In genomic region chr17:79803997-79804855, GRCh38 we compare ENCODE assay signal across 8 cellular contexts. TPM values are rescaled to one million over a fixed set of nuclear protein-coding genes. Genes with fewer than 3 reads are reported as not detected.
A peak's percentile ranks its signal among the peaks of the same experiment; 100 is the strongest.
DNase-seq lines count a peak whose midpoint lies in the region; ATAC-seq, FAIRE-seq and TF ChIP-seq lines count a peak whose summit lies in the region.

No MANE protein-coding gene starts in this region.

- H2BK5ac ChIP-seq in mesenchymal stem cell (ENCODE audit: low read depth, low read length, poor library complexity, severe bottlenecking): no peak overlapping the region

- H3K9me3 ChIP-seq in mesenchymal stem cell (ENCODE audit: control insufficient read depth, low read length): peaks cover 8% of the 10 kb centered on the region

- H3K27ac Mint-ChIP-seq in Calu3 (ENCODE audit: unreplicated experiment): no peak overlapping the region
- peak overlapping the region; percentile 83 for H3K27ac Mint-ChIP-seq in activated T-cell treated with anti-CD3 and anti-CD28 coated beads, Interleukin-2, amount 50 U/mL, for 24 hours

- H3K27ac ChIP-seq in mesenchymal stem cell (ENCODE audit: low read length, poor library complexity, severe bottlenecking): no peak overlapping the region

- peaks cover 100% of the 10 kb centered on the region in 2 experiments for H3K27me3 ChIP-seq in mesenchymal stem cell (ENCODE audit: control insufficient read depth in 1 of 2, insufficient read depth in 1 of 2, low read length in 2 of 2)

- H3K14ac ChIP-seq in mesenchymal stem cell (ENCODE audit: low read length in 2 of 2): no peak overlapping the region

- peak overlapping the region in 1 of 2 experiments; percentile 21 for H2BK12ac ChIP-seq in mesenchymal stem cell (ENCODE audit: low read length in 2 of 2)

- CTCF ChIA-PET in Calu3 (lab: Charles Lee): interaction anchor here (0.6 kb wide), 1 partner anchor 35 kb away, joined by 3 read pairs; the partner anchor contains the start of gene CBX4

- no peak overlapping the region for H2AK5ac ChIP-seq in mesenchymal stem cell (ENCODE audit: low read length, severe bottlenecking)

- H3K4me3 Mint-ChIP-seq in Calu3 (ENCODE audit: low read depth, unreplicated experiment): peak overlapping the region; percentile 40
- H3K4me3 Mint-ChIP-seq in activated T-cell treated with anti-CD3 and anti-CD28 coated beads, Interleukin-2, amount 50 U/mL, for 24 hours: peak overlapping the region; percentile 57

- H3K36me3 ChIP-seq in mesenchymal stem cell (ENCODE audit: control insufficient read depth in 1 of 2, insufficient read depth in 2 of 2, low read depth in 1 of 2, low read length in 2 of 2): no peaks in the 10 kb centered on the region

- BruUV-seq in Calu3 (replicated peaks; lab: Mats Ljungman, UMichigan): no TSS peak

- FAIRE-seq in H54 (lab: Jason Lieb, UNC): no peak

- TF ChIP-seq CTCF in Calu3 (IDR thresholded peaks at IDR 0.05; ENCODE audit: unreplicated experiment): no peak

- H2BK15ac ChIP-seq in mesenchymal stem cell (ENCODE audit: low read depth, poor library complexity, severe bottlenecking): no peak overlapping the region

- H2BK120ac ChIP-seq in mesenchymal stem cell (ENCODE audit: low read depth, low read length): no peak overlapping the region

- H3K4me2 ChIP-seq in mesenchymal stem cell (ENCODE audit: low read length, poor library complexity, severe bottlenecking): peak overlapping the region; percentile 40

- peaks cover 12% of the 10 kb centered on the region for H3K36me3 Mint-ChIP-seq in Calu3 (ENCODE audit: insufficient read depth, unreplicated experiment)
- H3K36me3 Mint-ChIP-seq in activated T-cell treated with anti-CD3 and anti-CD28 coated beads, Interleukin-2, amount 50 U/mL, for 24 hours (ENCODE audit: low read depth): no peaks in the 10 kb centered on the region

- H3K4me1 Mint-ChIP-seq in Calu3 (ENCODE audit: low read depth, unreplicated experiment): peaks cover 32% of the 10 kb centered on the region
- peaks cover 45% of the 10 kb centered on the region for H3K4me1 Mint-ChIP-seq in activated T-cell treated with anti-CD3 and anti-CD28 coated beads, Interleukin-2, amount 50 U/mL, for 24 hours (ENCODE audit: low read depth)

- H3K4me1 ChIP-seq in mesenchymal stem cell (ENCODE audit: control insufficient read depth, insufficient read depth, low read depth, low read length): peaks cover 27% of the 10 kb centered on the region

- H3K4me3 ChIP-seq in mesenchymal stem cell (ENCODE audit: insufficient read depth in 1 of 2, low read depth in 1 of 2, low read length in 2 of 2): no peak overlapping the region

- H3K18ac ChIP-seq in mesenchymal stem cell (ENCODE audit: low read depth in 1 of 2, low read length in 2 of 2): peak overlapping the region in 1 of 2 experiments; percentile 18

- no peak for DNase-seq in Calu3
- DNase-seq in Kasumi-1 (lab: John Stamatoyannopoulos, UW): peak; percentile 78 to 89
- peak; percentile 83 for DNase-seq in activated T-cell treated with anti-CD3 and anti-CD28 coated beads, Interleukin-2, amount 50 U/mL, for 24 hours
- DNase-seq in mesenchymal stem cell: no peak
- DNase-seq in cerebellum (ENCODE audit: low spot score): no peak
- DNase-seq in H54 (ENCODE audit: insufficient read length, low spot score): no peak

- no peak overlapping the region for H3K4ac ChIP-seq in mesenchymal stem cell (ENCODE audit: low read depth in 1 of 2, low read length in 2 of 2)

- intact Hi-C loops in Calu3 (cut with micrococcal nuclease; ENCODE audit: unreplicated experiment): no loop called here

- no peak for TF ChIP-seq POLR2A in H54 (IDR thresholded peaks at IDR 0.05; ENCODE audit: low read depth, low read length)

- peak overlapping the region; percentile 2 for H4K91ac ChIP-seq in mesenchymal stem cell (ENCODE audit: low read length)

- ATAC-seq in GM21447 (IDR thresholded peaks at IDR 0.05; ENCODE audit: unreplicated experiment) (peak; percentile 63), GM19328 (IDR thresholded peaks at IDR 0.05; ENCODE audit: unreplicated experiment) (no peak)

- H2AFZ ChIP-seq in mesenchymal stem cell (ENCODE audit: low read depth, low read length): no peak overlapping the region

- WGBS in mesenchymal stem cell: 3% methylated on average over 74 of the region's 76 CpGs

- H3K23ac ChIP-seq in mesenchymal stem cell (ENCODE audit: low read length in 2 of 2): no peak overlapping the region

- no peak overlapping the region for H3K9ac ChIP-seq in mesenchymal stem cell (ENCODE audit: low read length)

- no peaks in the 10 kb centered on the region for H3K9me3 Mint-ChIP-seq in Calu3 (ENCODE audit: low read depth, unreplicated experiment)
- H3K9me3 Mint-ChIP-seq in activated T-cell treated with anti-CD3 and anti-CD28 coated beads, Interleukin-2, amount 50 U/mL, for 24 hours: no peaks in the 10 kb centered on the region

- H3K27me3 Mint-ChIP-seq in Calu3 (ENCODE audit: unreplicated experiment): peaks cover 87% of the 10 kb centered on the region
- peaks cover 91% of the 10 kb centered on the region for H3K27me3 Mint-ChIP-seq in activated T-cell treated with anti-CD3 and anti-CD28 coated beads, Interleukin-2, amount 50 U/mL, for 24 hours

- no peak overlapping the region for H4K8ac ChIP-seq in mesenchymal stem cell (ENCODE audit: low read length)

- no peaks in the 10 kb centered on the region for H3K79me1 ChIP-seq in mesenchymal stem cell (replicated peaks; ENCODE audit: low read length, poor library complexity, severe bottlenecking)

RNA-seq across cellular contexts. Expression of gene CBX8, which starts 7.3 kb away (rescaled TPM):
- 11.1 and 11.8 TPM in 2 replicates for total RNA-seq in Calu3 (2022)
- polyA plus RNA-seq in mesenchymal stem cell (2013, experiment 1 of 2): 2.9 TPM
- 2.8 TPM for polyA plus RNA-seq in mesenchymal stem cell (2013, experiment 2 of 2)
- total RNA-seq in cerebellum: 7.4 TPM

RNA-seq across cellular contexts. Expression of gene CBX2, which starts 26.3 kb away (rescaled TPM):
- total RNA-seq in Calu3 (2022) (6.3 and 8.3 TPM in 2 replicates), cerebellum (19.9 TPM)
- 2.2 TPM for polyA plus RNA-seq in mesenchymal stem cell (2013, experiment 1 of 2)
- polyA plus RNA-seq in mesenchymal stem cell (2013, experiment 2 of 2): 1.9 TPM

RNA-seq across cellular contexts. Expression of gene CBX4, which starts 35.0 kb away (rescaled TPM):
- total RNA-seq in Calu3 (2022) (40.2 and 46.8 TPM in 2 replicates), cerebellum (15.4 TPM)
- 21.6 TPM for polyA plus RNA-seq in mesenchymal stem cell (2013, experiment 1 of 2)
- 21.8 TPM for polyA plus RNA-seq in mesenchymal stem cell (2013, experiment 2 of 2)

Comparison
In these comparisons a context has a peak if more than half of its experiments do, and no peak if none do; other contexts are left out.
1. DNase-seq: peak in Kasumi-1 (2 of 2) and activated T-cell treated with anti-CD3 and anti-CD28 coated beads, Interleukin-2, amount 50 U/mL, for 24 hours (single experiment); none in Calu3 (single experiment), mesenchymal stem cell (single experiment), cerebellum (single experiment) and H54 (single experiment).